16 cellular contexts compared by ENCODE assay signal in the genomic region with DNA sequence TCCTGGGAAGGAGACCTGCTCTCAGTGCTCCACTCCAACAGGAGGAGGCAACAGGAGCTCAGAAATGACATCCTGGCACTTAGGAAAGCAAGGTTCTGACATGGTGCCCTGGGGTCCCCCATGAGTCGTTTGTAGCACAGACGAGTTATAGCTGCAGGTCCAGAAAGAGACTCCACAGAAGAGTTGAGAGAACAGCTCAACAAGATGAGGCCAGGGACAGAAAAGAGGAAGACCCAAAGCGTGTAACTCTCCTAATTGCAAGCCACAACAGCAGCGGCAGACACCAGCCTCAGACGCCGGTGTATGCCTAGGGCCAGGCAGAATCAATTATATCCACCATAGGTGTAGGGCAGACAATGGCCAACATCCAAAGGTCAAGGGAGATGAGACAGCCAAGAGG. TPM values are rescaled to one million over a fixed set of nuclear protein-coding genes. Genes with fewer than 3 reads are reported as not detected.
"Had no signal": no experiment of that assay in that cellular context is flagged by ENCODE, and none has a peak within 500 bp of the region (broad histone marks: within the 10 kb centered on the region; RNA-seq: fewer than 3 reads in every experiment).

No MANE protein-coding gene starts in this region.

RNA-seq across cellular contexts. Expression of gene ETDA, which starts 5.9 kb away (rescaled TPM):
- total RNA-seq: activated CD4-positive, alpha-beta memory T cell treated with anti-CD3 and anti-CD28 coated beads, Interleukin-2, amount 10 ng/mL, durations not matched to agents 7 days and 5 days; activated CD4-positive, alpha-beta T cell treated with anti-CD3 and anti-CD28 coated beads for 36 hours; activated CD4-positive, alpha-beta T cell treated with anti-CD3 and anti-CD28 coated beads, Interleukin-2, amount 10 ng/mL, durations not matched to agents 7 days and 5 days; activated CD8-positive, alpha-beta memory T cell treated with anti-CD3 and anti-CD28 coated beads, Interleukin-2, amount 10 ng/mL, durations not matched to agents 7 days and 5 days; activated CD8-positive, alpha-beta T cell treated with anti-CD3 and anti-CD28 coated beads, Interleukin-2, amount 10 ng/mL, durations not matched to agents 7 days and 5 days; activated naive CD8-positive, alpha-beta T cell treated with anti-CD3 and anti-CD28 coated beads, Interleukin-2, amount 10 ng/mL, durations not matched to agents 7 days and 5 days; activated T-helper 2 cell treated with anti-CD3 and anti-CD28 coated beads, Interferon-gamma antibody, Interleukin-2, Interleukin-4, amounts not matched to agents 10 μg/mL and 5 μg/mL and 100 μg/mL, durations not matched to agents 14 hours and 24 hours and 36 hours; ascending aorta; bronchial epithelial cell; cardiac muscle cell; T-cell; T-helper 1 cell treated with Interleukin-12 subunit alpha and Interleukin-12 subunit beta and Interleukin-4 antibody, amounts not matched to agents 30 ng/mL and 1 ng/mL, for 36 hours; T-helper 17 cell; T-helper 2 cell treated with Interferon-gamma antibody and Interleukin-4, amounts not matched to agents 100 ng/mL and 5 ng/mL, for 36 hours; WTC11 had no signal
- polyA plus RNA-seq: adipose tissue, cardiac muscle cell had no signal
